15 cellular contexts compared by ENCODE assay signal in the genomic region with DNA sequence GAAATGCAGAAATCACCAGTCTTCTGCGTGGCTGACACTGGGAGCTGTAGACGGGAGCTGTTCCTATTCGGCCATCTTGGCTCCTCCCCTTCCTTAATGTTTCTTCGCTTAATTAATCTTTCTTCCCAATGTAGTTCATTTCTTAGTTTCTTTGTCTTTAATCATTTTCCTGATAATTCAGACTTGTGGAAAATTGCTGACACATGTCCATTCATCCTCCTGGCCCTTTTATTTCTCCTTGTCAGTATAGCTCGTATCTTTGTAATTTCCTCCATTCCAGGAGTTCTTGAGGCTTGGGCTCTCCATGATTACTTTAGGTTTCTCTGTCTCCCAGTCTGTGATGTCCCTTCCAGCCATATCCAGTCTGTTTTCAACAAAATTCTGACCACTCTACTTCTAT.
A peak's percentile ranks its signal among the peaks of the same experiment; 100 is the strongest.
DNase-seq lines count a peak whose midpoint lies in the region; ATAC-seq, FAIRE-seq and TF ChIP-seq lines count a peak whose summit lies in the region.
"Had no signal": no experiment of that assay in that cellular context is flagged by ENCODE, and none has a peak within 500 bp of the region (broad histone marks: within the 10 kb centered on the region; RNA-seq: fewer than 3 reads in every experiment).

No MANE protein-coding gene starts in this region.

- TF ChIP-seq EP300 in HepG2 (IDR thresholded peaks at IDR 0.05; ENCODE audit: low read depth in 2 of 2, low read length in 2 of 2) (no peak), HepG2 (CRISPR knock-in tag; IDR thresholded peaks at IDR 0.05; ENCODE audit: borderline replicate concordance) (no peak)

- peaks cover 2% of the 10 kb centered on the region for H3K36me3 Mint-ChIP-seq in astrocyte (ENCODE audit: low read depth, unreplicated experiment)

- H3K27ac ChIP-seq in HepG2 (ENCODE audit: extremely low read length, insufficient read depth, low read length) (no peak overlapping the region), right lobe of liver (no peak overlapping the region), astrocyte (ENCODE audit: low read depth, low read length) (no peak overlapping the region), mesenchymal stem cell (ENCODE audit: low read length, poor library complexity, severe bottlenecking) (peak overlapping the region; percentile 14), PC-3 (ENCODE audit: low read length) (no peak overlapping the region)
- H3K27ac ChIP-seq: C4-2B had no signal

- H3K14ac ChIP-seq in mesenchymal stem cell (ENCODE audit: low read length in 2 of 2), result no peak overlapping the region

- H3K9me3 ChIP-seq in HepG2 (ENCODE audit: low read length), result no peaks in the 10 kb centered on the region
- no peaks in the 10 kb centered on the region for H3K9me3 ChIP-seq in right lobe of liver
- H3K9me3 ChIP-seq in astrocyte (ENCODE audit: insufficient read depth, low read depth, low read length), result no peaks in the 10 kb centered on the region
- no peaks in the 10 kb centered on the region for H3K9me3 ChIP-seq in mesenchymal stem cell (ENCODE audit: control insufficient read depth, low read length)
- H3K9me3 ChIP-seq in PC-3 (ENCODE audit: low read length), result no peaks in the 10 kb centered on the region

- no peak overlapping the region for H2BK5ac ChIP-seq in mesenchymal stem cell (ENCODE audit: low read depth, low read length, poor library complexity, severe bottlenecking)

- no peaks in the 10 kb centered on the region for H3K9me2 ChIP-seq in PC-3 (replicated peaks; ENCODE audit: low read length)

- H4K91ac ChIP-seq in mesenchymal stem cell (ENCODE audit: low read length), result no peak overlapping the region

- no peak overlapping the region for H3K18ac ChIP-seq in mesenchymal stem cell (ENCODE audit: low read depth in 1 of 2, low read length in 2 of 2)

- intact Hi-C loops in HepG2 (cut with micrococcal nuclease; ENCODE audit: unreplicated experiment) (no loop called here), right lobe of liver (cut with DNase I) (no loop called here), PC-3 (cut with micrococcal nuclease) (no loop called here)

- H3K4me3 ChIP-seq in HepG2 (replicated peaks in 1 of 3; ENCODE audit: insufficient read depth in 1 of 3, low read depth in 2 of 3, low read length in 3 of 3) (no peak overlapping the region), right lobe of liver (no peak overlapping the region), astrocyte (ENCODE audit: insufficient read depth, low read depth, low read length) (no peak overlapping the region), mesenchymal stem cell (ENCODE audit: insufficient read depth in 1 of 2, low read depth in 1 of 2, low read length in 2 of 2) (no peak overlapping the region), PC-3 (ENCODE audit: low read length) (no peak overlapping the region)
- H3K4me3 ChIP-seq: GM12878 had no signal

- no peak for TF ChIP-seq RAD21 in HepG2 (CRISPR knock-in tag; IDR thresholded peaks at IDR 0.05)

- POLR2A ChIA-PET in HepG2 (lab: Yijun Ruan, JAX) (no interaction called here), PC-3 (lab: Charles Lee; ENCODE audit: unreplicated experiment) (interaction anchor here (0.6 kb wide), 1 partner anchor 16 kb away, joined by 4 read pairs; no protein-coding TSS in a partner anchor)

- H3K27ac Mint-ChIP-seq in astrocyte (ENCODE audit: unreplicated experiment), result peak overlapping the region; percentile 63
- H3K27ac Mint-ChIP-seq: CD4-positive, alpha-beta T cell had no signal

- FAIRE-seq in HepG2 (lab: Jason Lieb, UNC) (no peak), astrocyte (lab: Jason Lieb, UNC) (no peak)
- FAIRE-seq: GM12878, H1 had no signal

- H3K79me1 ChIP-seq in mesenchymal stem cell (replicated peaks; ENCODE audit: low read length, poor library complexity, severe bottlenecking), result peaks cover 6% of the 10 kb centered on the region

- peaks cover 37% of the 10 kb centered on the region for H3K4me1 Mint-ChIP-seq in astrocyte (ENCODE audit: low read depth, unreplicated experiment)
- H3K4me1 Mint-ChIP-seq: H9 had no signal

- no peak overlapping the region for H3K23ac ChIP-seq in mesenchymal stem cell (ENCODE audit: low read length in 2 of 2)

- no peaks in the 10 kb centered on the region for H3F3A ChIP-seq in PC-3 (ENCODE audit: low read length, unreplicated experiment)

- H3K27me3 Mint-ChIP-seq in astrocyte (ENCODE audit: low read depth, unreplicated experiment), result no peaks in the 10 kb centered on the region
- H3K27me3 Mint-ChIP-seq: CD4-positive, alpha-beta T cell had no signal

- no peaks in the 10 kb centered on the region for H3K27me3 ChIP-seq in HepG2 (ENCODE audit: control insufficient read depth in 1 of 2, insufficient read depth in 2 of 2, low read length in 2 of 2)
- H3K27me3 ChIP-seq in right lobe of liver, result no peaks in the 10 kb centered on the region
- no peaks in the 10 kb centered on the region for H3K27me3 ChIP-seq in astrocyte (ENCODE audit: insufficient read depth, low read length)
- H3K27me3 ChIP-seq in mesenchymal stem cell (ENCODE audit: control insufficient read depth in 1 of 2, insufficient read depth in 1 of 2, low read length in 2 of 2), result no peaks in the 10 kb centered on the region
- no peaks in the 10 kb centered on the region for H3K27me3 ChIP-seq in PC-3 (ENCODE audit: low read length)

- H2BK15ac ChIP-seq in mesenchymal stem cell (ENCODE audit: low read depth, poor library complexity, severe bottlenecking), result no peak overlapping the region

- H3K4me1 ChIP-seq in HepG2 (ENCODE audit: insufficient read depth, low read length), result no peaks in the 10 kb centered on the region
- H3K4me1 ChIP-seq in right lobe of liver, result no peaks in the 10 kb centered on the region
- no peaks in the 10 kb centered on the region for H3K4me1 ChIP-seq in astrocyte (ENCODE audit: insufficient read depth, low read length)
- H3K4me1 ChIP-seq in mesenchymal stem cell (ENCODE audit: control insufficient read depth, insufficient read depth, low read depth, low read length), result peaks cover 9% of the 10 kb centered on the region
- H3K4me1 ChIP-seq in PC-3 (ENCODE audit: insufficient read depth, low read length), result no peaks in the 10 kb centered on the region

- H2BK12ac ChIP-seq in mesenchymal stem cell (ENCODE audit: low read length in 2 of 2), result no peak overlapping the region

- 33% methylated on average over 5 of the region's 5 CpGs for WGBS in HepG2 (ENCODE audit: low lambda C conversion rate)
- 64% methylated on average over 5 of the region's 5 CpGs for WGBS in right lobe of liver (ENCODE audit: insufficient coverage, low coverage, low lambda C conversion rate, missing lambda C conversion rate)
- 94% methylated on average over 5 of the region's 5 CpGs for WGBS in mesenchymal stem cell

- no TSS peak for BruUV-seq in HepG2 (replicated peaks; lab: Mats Ljungman, UMichigan)
- BruUV-seq in PC-3 (replicated peaks; lab: Mats Ljungman, UMichigan), result no TSS peak

- H3K79me2 ChIP-seq in HepG2 (ENCODE audit: insufficient read depth, low read length) (no peaks in the 10 kb centered on the region), astrocyte (ENCODE audit: insufficient read depth, low read length) (peaks cover 21% of the 10 kb centered on the region), PC-3 (ENCODE audit: low read length) (peaks cover 13% of the 10 kb centered on the region; the same call in 1 of the 2 replicates)

- no peak for TF ChIP-seq POLR2A in HepG2 (IDR thresholded peaks at IDR 0.05; ENCODE audit: insufficient read depth in 1 of 2, low read depth in 2 of 2, low read length in 2 of 2)
- no peak for TF ChIP-seq POLR2A in right lobe of liver (IDR thresholded peaks at IDR 0.05)

- DNase-seq in HepG2 (ENCODE audit: low spot score) (no peak), right lobe of liver (no peak), astrocyte (ENCODE audit: low read depth) (no peak), mesenchymal stem cell (no peak), PC-3 (no peak), RPMI8226 (no peak)
- DNase-seq: ACHN; CD4-positive, alpha-beta T cell; DMS79 treated with DMSO at 0.1 percent for 48 hours; H9; KBM-7 had no signal

- no peak overlapping the region for H3K4me2 ChIP-seq in HepG2 (ENCODE audit: low read depth, low read length)
- H3K4me2 ChIP-seq in astrocyte (ENCODE audit: low read length), result no peak overlapping the region
- no peak overlapping the region for H3K4me2 ChIP-seq in mesenchymal stem cell (ENCODE audit: low read length, poor library complexity, severe bottlenecking)
- no peak overlapping the region for H3K4me2 ChIP-seq in PC-3 (ENCODE audit: low read length)

- H2AFZ ChIP-seq in HepG2 (ENCODE audit: low read length) (no peak overlapping the region), astrocyte (ENCODE audit: low read depth, low read length) (no peak overlapping the region), mesenchymal stem cell (ENCODE audit: low read depth, low read length) (no peak overlapping the region), PC-3 (ENCODE audit: low read length) (no peak overlapping the region)

- no peak for ATAC-seq in HepG2
- ATAC-seq in right lobe of liver, result no peak
- no peak for ATAC-seq in PC-3
- ATAC-seq in HG03460 (IDR thresholded peaks at IDR 0.05; ENCODE audit: unreplicated experiment), result no peak
- ATAC-seq: GM12878 had no signal

- in situ Hi-C loops in HepG2 (cut with HindIII; ENCODE audit: extremely low pct_ligation_motif_present, low pct_unique_long_range_greater_than_20kb), result no loop called here

- no peak overlapping the region for H2AK5ac ChIP-seq in mesenchymal stem cell (ENCODE audit: low read length, severe bottlenecking)

- H2BK120ac ChIP-seq in mesenchymal stem cell (ENCODE audit: low read depth, low read length), result no peak overlapping the region

- H3K4ac ChIP-seq in mesenchymal stem cell (ENCODE audit: low read depth in 1 of 2, low read length in 2 of 2), result no peak overlapping the region

- H3K36me3 ChIP-seq in HepG2 (replicated peaks in 1 of 2; ENCODE audit: control insufficient read depth in 1 of 2, insufficient read depth in 2 of 2, low read length in 2 of 2), result no peaks in the 10 kb centered on the region
- H3K36me3 ChIP-seq in right lobe of liver, result no peaks in the 10 kb centered on the region
- H3K36me3 ChIP-seq in astrocyte (ENCODE audit: insufficient read depth, low read length), result no peaks in the 10 kb centered on the region
- no peaks in the 10 kb centered on the region for H3K36me3 ChIP-seq in mesenchymal stem cell (ENCODE audit: control insufficient read depth in 1 of 2, insufficient read depth in 2 of 2, low read depth in 1 of 2, low read length in 2 of 2)
- H3K36me3 ChIP-seq in PC-3 (ENCODE audit: low read depth, low read length), result no peaks in the 10 kb centered on the region

- CTCF ChIA-PET in HepG2 (lab: Yijun Ruan, JAX; ENCODE audit: low intra/inter-chr PET ratio, low total read pairs), result no interaction called here
- CTCF ChIA-PET in PC-3 (lab: Charles Lee), result no interaction called here

- no peaks in the 10 kb centered on the region for H4K20me1 ChIP-seq in HepG2 (ENCODE audit: insufficient read depth, low read length)
- H4K20me1 ChIP-seq in astrocyte (ENCODE audit: insufficient read depth, low read length), result peaks cover 22% of the 10 kb centered on the region
- 0 out of 2 replicates have a peak, but pooled peaks cover 4% of the 10 kb centered on the region for H4K20me1 ChIP-seq in PC-3 (ENCODE audit: low read length)

- no peak overlapping the region for H4K8ac ChIP-seq in mesenchymal stem cell (ENCODE audit: low read length)

- H3K9ac ChIP-seq in HepG2 (ENCODE audit: insufficient read depth, low read depth, low read length) (no peak overlapping the region), astrocyte (ENCODE audit: low read length) (no peak overlapping the region), mesenchymal stem cell (ENCODE audit: low read length) (no peak overlapping the region), PC-3 (ENCODE audit: low read length) (no peak overlapping the region)

- TF ChIP-seq CTCF in HepG2 (CRISPR knock-in tag; IDR thresholded peaks at IDR 0.05), result no peak
- TF ChIP-seq CTCF in right lobe of liver (IDR thresholded peaks at IDR 0.05), result no peak
- TF ChIP-seq CTCF in astrocyte (IDR thresholded peaks at IDR 0.05; ENCODE audit: insufficient read depth, low read depth, low read length), result no peak
- no peak for TF ChIP-seq CTCF in PC-3 (conservative IDR thresholded peaks at IDR 0.05; ENCODE audit: low read depth, low read length)

- peaks cover 5% of the 10 kb centered on the region for H3K9me3 Mint-ChIP-seq in astrocyte (ENCODE audit: unreplicated experiment)

- H3K4me3 Mint-ChIP-seq in astrocyte (ENCODE audit: unreplicated experiment), result no peak overlapping the region
- H3K4me3 Mint-ChIP-seq: CD4-positive, alpha-beta T cell; H9 had no signal
